ENCODE assay signal across 1 cellular context in the genomic region with DNA sequence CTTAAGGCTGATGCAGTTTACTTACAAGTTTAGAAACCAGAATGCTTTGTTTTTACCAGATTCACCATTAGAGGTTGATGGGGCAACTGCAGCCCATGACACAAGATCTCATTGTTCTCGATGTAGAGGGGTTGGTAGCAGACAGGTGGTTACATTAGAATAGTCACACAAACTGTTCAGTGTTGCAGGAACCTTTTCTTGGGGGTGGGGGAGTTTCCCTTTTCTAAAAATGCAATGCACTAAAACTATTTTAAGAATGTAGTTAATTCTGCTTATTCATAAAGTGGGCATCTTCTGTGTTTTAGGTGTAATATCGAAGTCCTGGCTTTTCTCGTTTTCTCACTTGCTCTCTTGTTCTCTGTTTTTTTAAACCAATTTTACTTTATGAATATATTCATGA.
TF ChIP-seq lines count a peak whose summit lies in the region.

No MANE protein-coding gene starts in this region.

TF ChIP-seq in IMR-90, 13 proteins besides CTCF, POLR2A, EP300 and RAD21 (continued from another document):
- TF ChIP-seq USF2 (IDR thresholded peaks at IDR 0.05; ENCODE audit: low read depth, low read length) (no peak), BHLHE40 (IDR thresholded peaks at IDR 0.05; ENCODE audit: low read depth, low read length) (no peak), ELK1 (IDR thresholded peaks at IDR 0.05; ENCODE audit: borderline replicate concordance, low read depth, low read length) (no peak), CEBPB (IDR thresholded peaks at IDR 0.05; ENCODE audit: low read depth, low read length) (no peak), SMC3 (IDR thresholded peaks at IDR 0.05; ENCODE audit: low read depth, low read length) (no peak)
